12 cellular contexts compared by ENCODE assay signal in the genomic region with DNA sequence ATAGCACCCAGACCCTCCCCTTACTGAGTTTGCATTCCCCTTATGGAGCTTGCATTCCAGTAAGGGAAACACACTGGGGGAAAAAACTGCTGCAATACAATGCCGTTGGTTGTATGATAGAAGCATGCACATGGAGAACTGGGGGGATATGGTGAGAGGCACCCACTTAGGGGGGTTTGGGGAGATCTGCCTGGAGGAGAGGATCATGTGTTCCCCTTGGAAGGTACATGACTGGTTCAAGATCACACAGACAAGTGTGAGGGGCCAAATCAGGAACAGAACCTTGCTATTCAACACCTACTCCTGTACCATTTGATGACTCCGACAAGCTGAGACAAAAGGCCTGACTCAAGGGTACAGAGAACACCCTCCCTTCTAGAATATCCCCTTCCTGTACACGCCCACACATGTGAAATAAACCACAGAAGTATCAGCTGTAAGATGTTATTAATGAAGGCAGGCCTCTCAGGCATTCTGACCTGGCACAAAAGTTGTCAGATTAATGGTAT.
DNase-seq lines count a peak whose midpoint lies in the region; ATAC-seq, FAIRE-seq and TF ChIP-seq lines count a peak whose summit lies in the region.
"Had no signal": no experiment of that assay in that cellular context is flagged by ENCODE, and none has a peak within 500 bp of the region (broad histone marks: within the 10 kb centered on the region; RNA-seq: fewer than 3 reads in every experiment).

No MANE protein-coding gene starts in this region.

- H3K27me3 Mint-ChIP-seq in astrocyte (ENCODE audit: low read depth, unreplicated experiment): no peaks in the 10 kb centered on the region
- no peaks in the 10 kb centered on the region for H3K27me3 Mint-ChIP-seq in activated CD4-positive, alpha-beta T cell treated with anti-CD3 and anti-CD28 coated beads, Interleukin-2, amount 10 ng/mL, durations not matched to agents 7 days and 5 days

- H3K9ac ChIP-seq in BLaER1 treated with 17β-estradiol and CSF1 and Interleukin-3, amounts not matched to agents 10 nM and 100 nM: no peak overlapping the region
- H3K9ac ChIP-seq in astrocyte (ENCODE audit: low read length): no peak overlapping the region

- no peak overlapping the region for H2AFZ ChIP-seq in astrocyte (ENCODE audit: low read depth, low read length)

- CTCF ChIA-PET in activated CD4-positive, alpha-beta T cell treated with anti-CD3 and anti-CD28 coated beads, Interleukin-2, amount 10 ng/mL, durations not matched to agents 7 days and 5 days (lab: Charles Lee): no interaction called here

- ATAC-seq in GM18873 (IDR thresholded peaks at IDR 0.05; ENCODE audit: low FRiP score, unreplicated experiment) (peak; percentile 78), HG03039 (IDR thresholded peaks at IDR 0.05; ENCODE audit: unreplicated experiment) (peak; percentile 80), GM21423 (IDR thresholded peaks at IDR 0.05; ENCODE audit: unreplicated experiment) (no peak)
- ATAC-seq: Panc1 had no signal

- no peaks in the 10 kb centered on the region for H3K27me3 ChIP-seq in BLaER1 treated with 17β-estradiol and CSF1 and Interleukin-3, amounts not matched to agents 10 nM and 100 nM
- no peaks in the 10 kb centered on the region for H3K27me3 ChIP-seq in astrocyte (ENCODE audit: insufficient read depth, low read length)
- H3K27me3 ChIP-seq: esophagus muscularis mucosa, ovary had no signal

- no peaks in the 10 kb centered on the region for H3K36me3 Mint-ChIP-seq in astrocyte (ENCODE audit: low read depth, unreplicated experiment)
- no peaks in the 10 kb centered on the region for H3K36me3 Mint-ChIP-seq in activated CD4-positive, alpha-beta T cell treated with anti-CD3 and anti-CD28 coated beads, Interleukin-2, amount 10 ng/mL, durations not matched to agents 7 days and 5 days (ENCODE audit: low read depth)

- H3K4me1 Mint-ChIP-seq in astrocyte (ENCODE audit: low read depth, unreplicated experiment): peaks cover 5% of the 10 kb centered on the region
- no peaks in the 10 kb centered on the region for H3K4me1 Mint-ChIP-seq in activated CD4-positive, alpha-beta T cell treated with anti-CD3 and anti-CD28 coated beads, Interleukin-2, amount 10 ng/mL, durations not matched to agents 7 days and 5 days

- TF ChIP-seq CTCF in astrocyte (IDR thresholded peaks at IDR 0.05; ENCODE audit: insufficient read depth, low read depth, low read length): no peak

- POLR2A ChIA-PET in activated CD4-positive, alpha-beta T cell treated with anti-CD3 and anti-CD28 coated beads, Interleukin-2, amount 10 ng/mL, durations not matched to agents 7 days and 5 days (lab: Charles Lee): no interaction called here

- H3K4me3 Mint-ChIP-seq in astrocyte (ENCODE audit: unreplicated experiment): no peak overlapping the region
- H3K4me3 Mint-ChIP-seq in activated CD4-positive, alpha-beta T cell treated with anti-CD3 and anti-CD28 coated beads, Interleukin-2, amount 10 ng/mL, durations not matched to agents 7 days and 5 days: no peak overlapping the region

- FAIRE-seq in astrocyte (lab: Jason Lieb, UNC): no peak

- H4K20me1 ChIP-seq in BLaER1 treated with 17β-estradiol and CSF1 and Interleukin-3, amounts not matched to agents 10 nM and 100 nM: no peaks in the 10 kb centered on the region
- H4K20me1 ChIP-seq in astrocyte (ENCODE audit: insufficient read depth, low read length): no peaks in the 10 kb centered on the region

- DNase-seq in astrocyte (ENCODE audit: low read depth): peak; percentile 11
- DNase-seq in GF-D8 (lab: John Stamatoyannopoulos, UW): no peak
- DNase-seq in MV-4-11 (lab: John Stamatoyannopoulos, UW): no peak
- no peak for DNase-seq in activated CD4-positive, alpha-beta T cell treated with anti-CD3 and anti-CD28 coated beads, Interleukin-2, amount 10 ng/mL, durations not matched to agents 7 days and 5 days
- DNase-seq: activated CD4-positive, alpha-beta T cell treated with anti-CD3 and anti-CD28 coated beads, Interleukin-2, amount 50 U/mL, for 1 hour; ovary had no signal

- no peak overlapping the region for H3K27ac Mint-ChIP-seq in astrocyte (ENCODE audit: unreplicated experiment)
- H3K27ac Mint-ChIP-seq in activated CD4-positive, alpha-beta T cell treated with anti-CD3 and anti-CD28 coated beads, Interleukin-2, amount 10 ng/mL, durations not matched to agents 7 days and 5 days: no peak overlapping the region

- no peaks in the 10 kb centered on the region for H3K9me3 ChIP-seq in BLaER1 treated with 17β-estradiol and CSF1 and Interleukin-3, amounts not matched to agents 10 nM and 100 nM (replicated peaks in 1 of 11)
- no peaks in the 10 kb centered on the region for H3K9me3 ChIP-seq in astrocyte (ENCODE audit: insufficient read depth, low read depth, low read length)
- H3K9me3 ChIP-seq: esophagus muscularis mucosa, ovary had no signal

- no peaks in the 10 kb centered on the region for H3K79me2 ChIP-seq in astrocyte (ENCODE audit: insufficient read depth, low read length)

- H3K4me1 ChIP-seq in BLaER1 treated with 17β-estradiol and CSF1 and Interleukin-3, amounts not matched to agents 10 nM and 100 nM: peaks cover 5 to 12% (median 8%) of the 10 kb centered on the region in 10 experiments; a peak in 18 of 20 replicates
- no peaks in the 10 kb centered on the region for H3K4me1 ChIP-seq in astrocyte (ENCODE audit: insufficient read depth, low read length)
- H3K4me1 ChIP-seq: esophagus muscularis mucosa had no signal

- H3K36me3 ChIP-seq in BLaER1 treated with 17β-estradiol and CSF1 and Interleukin-3, amounts not matched to agents 10 nM and 100 nM: no peaks in the 10 kb centered on the region
- H3K36me3 ChIP-seq in astrocyte (ENCODE audit: insufficient read depth, low read length): no peaks in the 10 kb centered on the region
- H3K36me3 ChIP-seq: esophagus muscularis mucosa, ovary had no signal

- no peak overlapping the region for H3K4me3 ChIP-seq in BLaER1 treated with 17β-estradiol and CSF1 and Interleukin-3, amounts not matched to agents 10 nM and 100 nM
- H3K4me3 ChIP-seq in astrocyte (ENCODE audit: insufficient read depth, low read depth, low read length): no peak overlapping the region
- H3K4me3 ChIP-seq: esophagus muscularis mucosa, ovary had no signal

- H3K27ac ChIP-seq in BLaER1 treated with 17β-estradiol and CSF1 and Interleukin-3, amounts not matched to agents 10 nM and 100 nM: no peak overlapping the region
- H3K27ac ChIP-seq in astrocyte (ENCODE audit: low read depth, low read length): no peak overlapping the region
- H3K27ac ChIP-seq: esophagus muscularis mucosa, ovary had no signal

- H3K9me3 Mint-ChIP-seq in astrocyte (ENCODE audit: unreplicated experiment): peaks cover 2% of the 10 kb centered on the region
- no peaks in the 10 kb centered on the region for H3K9me3 Mint-ChIP-seq in activated CD4-positive, alpha-beta T cell treated with anti-CD3 and anti-CD28 coated beads, Interleukin-2, amount 10 ng/mL, durations not matched to agents 7 days and 5 days

- peak overlapping the region; percentile 12 to 52 (median 30); a peak in 15 of 22 replicates for H3K4me2 ChIP-seq in BLaER1 treated with 17β-estradiol and CSF1 and Interleukin-3, amounts not matched to agents 10 nM and 100 nM
- H3K4me2 ChIP-seq in astrocyte (ENCODE audit: low read length): no peak overlapping the region
